In genomic region chr11:2512431-2513407, GRCh38 we compare ENCODE assay signal across 16 cellular contexts.
A peak's percentile ranks its signal among the peaks of the same experiment; 100 is the strongest.
DNase-seq lines count a peak whose midpoint lies in the region; ATAC-seq, FAIRE-seq and TF ChIP-seq lines count a peak whose summit lies in the region.
"Had no signal": no experiment of that assay in that cellular context is flagged by ENCODE, and none has a peak within 500 bp of the region (broad histone marks: within the 10 kb centered on the region; RNA-seq: fewer than 3 reads in every experiment).

No MANE protein-coding gene starts in this region.

- peak; percentile 18 for DNase-seq in GM12892 (ENCODE audit: insufficient read length)
- DNase-seq in adrenal gland = peak in 6 of 7 donors; percentile 7 to 46 (median 14)
- DNase-seq in islet precursor cell = peak; percentile 48
- peak; percentile 45 for DNase-seq in small intestine
- no peak for DNase-seq in NCI-H1092 (lab: John Stamatoyannopoulos, UW)
- no peak for DNase-seq in NCI-H1436 treated with DMSO at 0.1 percent for 48 hours (lab: John Stamatoyannopoulos, UW)
- DNase-seq: CD4-positive, alpha-beta T cell; hippocampal formation; mesendoderm; NCI-H1436; NCI-H82; SHP77 treated with DMSO at 0.1 percent for 48 hours; WERI-Rb-1 had no signal

- no peak for FAIRE-seq in GM12892 (lab: Jason Lieb, UNC)
- no peak for FAIRE-seq in small intestine (lab: Jason Lieb, UNC)
- FAIRE-seq: G401.6 had no signal

- intact Hi-C loops in adrenal gland (cut with DNase I) = no loop called here

- TF ChIP-seq POLR2A in GM12892 (IDR thresholded peaks at IDR 0.05; ENCODE audit: low read depth, low read length) (no peak), adrenal gland (IDR thresholded peaks at IDR 0.05) (no peak)

- H3K27me3 ChIP-seq in adrenal gland (no peaks in the 10 kb centered on the region), small intestine (ENCODE audit: control insufficient read depth in 2 of 2, insufficient read depth in 2 of 2, low read length in 2 of 2) (no peaks in the 10 kb centered on the region)

- TF ChIP-seq CTCF in adrenal gland (IDR thresholded peaks at IDR 0.05) = no peak

- ATAC-seq in HG03571 (IDR thresholded peaks at IDR 0.05; ENCODE audit: unreplicated experiment) (no peak), GM21576 (IDR thresholded peaks at IDR 0.05; ENCODE audit: unreplicated experiment) (no peak)

- H3K4me3 ChIP-seq in adrenal gland (no peak overlapping the region), small intestine (ENCODE audit: low read depth in 1 of 2, low read length in 2 of 2) (no peak overlapping the region)

- H3K27ac ChIP-seq in adrenal gland (peak overlapping the region in 4 of 5 donors; percentile 42 to 78 (median 68)), small intestine (ENCODE audit: low read depth in 1 of 2, low read length in 1 of 2) (no peak overlapping the region)
- H3K27ac ChIP-seq: WERI-Rb-1 had no signal

- H3K36me3 ChIP-seq in adrenal gland (replicated peaks in 1 of 2) (no peaks in the 10 kb centered on the region), small intestine (ENCODE audit: control insufficient read depth in 2 of 2, insufficient read depth in 2 of 2, low read length in 2 of 2) (no peaks in the 10 kb centered on the region)
- H3K36me3 ChIP-seq: WERI-Rb-1 had no signal

- H3K4me1 ChIP-seq in adrenal gland (replicated peaks in 1 of 2) (peaks cover 30 to 46% of the 10 kb centered on the region in 2 donors), small intestine (ENCODE audit: control insufficient read depth in 2 of 2, insufficient read depth in 1 of 2, low read depth in 1 of 2, low read length in 1 of 2) (peaks cover 0 to 2% of the 10 kb centered on the region in 2 donors)

- H3K9me3 ChIP-seq in adrenal gland (replicated peaks in 1 of 3) (no peaks in the 10 kb centered on the region), small intestine (ENCODE audit: control insufficient read depth, low read depth) (no peaks in the 10 kb centered on the region)

- WGBS in adrenal gland, 4 donors = 75 to 87% (median 84%) methylated on average over 10 to 21 of the region's 21 CpGs
- WGBS in small intestine, 3 donors = 71 to 84% (median 71%) methylated on average over 21 of the region's 21 CpGs

Comparison
In these comparisons a context has a peak if more than half of its experiments do, and no peak if none do; other contexts are left out.
1. DNase-seq: peak in GM12892 (single experiment), adrenal gland (6 of 7), islet precursor cell (single experiment) and small intestine (single experiment); none in NCI-H1092 (single experiment) and NCI-H1436 treated with DMSO at 0.1 percent for 48 hours (single experiment).
2. H3K27ac ChIP-seq: peak in adrenal gland (4 of 5); none in small intestine (0 of 2).